In genomic region chr4:40750461-40751258, GRCh38 we compare ENCODE assay signal across 8 cellular contexts. TPM values are rescaled to one million over a fixed set of nuclear protein-coding genes. Genes with fewer than 3 reads are reported as not detected.
DNase-seq lines count a peak whose midpoint lies in the region; ATAC-seq lines count a peak whose summit lies in the region.
"Had no signal": no experiment of that assay in that cellular context is flagged by ENCODE, and none has a peak within 500 bp of the region (broad histone marks: within the 10 kb centered on the region; RNA-seq: fewer than 3 reads in every experiment).

No MANE protein-coding gene starts in this region.

- intact Hi-C loops in left cardiac atrium (cut with DNase I) (no loop called here), sciatic nerve (cut with DNase I) (no loop called here)

- no peaks in the 10 kb centered on the region for H3K36me3 ChIP-seq in SJCRH30

- ATAC-seq in GM21619 (IDR thresholded peaks at IDR 0.05; ENCODE audit: unreplicated experiment) (peak; percentile 22), left cardiac atrium (peak; percentile 7 to 22), sciatic nerve (peak; percentile 38), GM21360 (IDR thresholded peaks at IDR 0.05; ENCODE audit: unreplicated experiment) (no peak)

- no peaks in the 10 kb centered on the region for H3K27me3 ChIP-seq in SJCRH30

- peak overlapping the region; percentile 65 for H3K4me3 ChIP-seq in SJCRH30
- H3K4me3 ChIP-seq: SK-N-MC had no signal

- no peaks in the 10 kb centered on the region for H3K9me3 ChIP-seq in SJCRH30 (replicated peaks)

- DNase-seq in SJCRH30 (peak in 1 of 2 experiments; percentile 13), left cardiac atrium (no peak), sciatic nerve (ENCODE audit: low spot score) (no peak), globus pallidus (ENCODE audit: low spot score) (no peak)
- no peak for DNase-seq in activated effector memory CD4-positive, alpha-beta T cell treated with Interleukin-2 at 50 U/mL for 16 hours

- H3K4me1 ChIP-seq in SJCRH30, result no peaks in the 10 kb centered on the region

- H3K27ac ChIP-seq in SJCRH30, result no peak overlapping the region; the same call in 1 of the 2 replicates
- H3K27ac ChIP-seq: SK-N-MC had no signal

RNA-seq across cellular contexts. Expression of gene NSUN7, which starts 0.9 kb away (rescaled TPM):
- total RNA-seq in SJCRH30 (2014; rRNA removed; shearing (Covaris generic)), result 1.5 and 2.0 TPM in 2 replicates
- total RNA-seq in left cardiac atrium (1 to 10 TPM; 4.2 to 6.6 TPM), sciatic nerve (1.2 TPM)
